ENCODE assay signal across 8 cellular contexts in genomic region chr11:115334932-115335788, GRCh38.
DNase-seq lines count a peak whose midpoint lies in the region; ATAC-seq and TF ChIP-seq lines count a peak whose summit lies in the region.
"Had no signal": no experiment of that assay in that cellular context is flagged by ENCODE, and none has a peak within 500 bp of the region (broad histone marks: within the 10 kb centered on the region; RNA-seq: fewer than 3 reads in every experiment).

No MANE protein-coding gene starts in this region.

- H3K27ac ChIP-seq in mesendoderm (ENCODE audit: low read depth, low read length): no peak overlapping the region

- no peak overlapping the region for H3K4ac ChIP-seq in mesendoderm (ENCODE audit: low read depth, low read length)

- H2BK15ac ChIP-seq in mesendoderm (replicated peaks; ENCODE audit: low read depth): no peak overlapping the region

- ATAC-seq in HG02981 (IDR thresholded peaks at IDR 0.05; ENCODE audit: unreplicated experiment): no peak

- H2BK5ac ChIP-seq in mesendoderm (ENCODE audit: low read length): no peak overlapping the region

- H3K27me3 Mint-ChIP-seq in MCF 10A (ENCODE audit: insufficient read depth, unreplicated experiment): peaks cover 35% of the 10 kb centered on the region

- H3K27me3 ChIP-seq in mesendoderm (ENCODE audit: insufficient read depth, low read length, poor library complexity): no peaks in the 10 kb centered on the region

- TF ChIP-seq POLR2A in lower leg skin (IDR thresholded peaks at IDR 0.05): no peak

- no peak overlapping the region for H3K18ac ChIP-seq in mesendoderm (ENCODE audit: low read length)

- intact Hi-C loops in MCF 10A (cut with micrococcal nuclease): loop anchor here (2.0 to 10.0 kb wide), 4 partner anchors 887 to 1356 kb away; no protein-coding TSS in a partner anchor
- intact Hi-C loops in lower leg skin (cut with DNase I; ENCODE audit: low total_unique reads): no loop called here

- no peaks in the 10 kb centered on the region for H3K4me1 Mint-ChIP-seq in MCF 10A (ENCODE audit: insufficient read depth, unreplicated experiment)

- no TSS peak for BruUV-seq in MCF 10A (replicated peaks; lab: Mats Ljungman, UMichigan)

- WGBS in mesendoderm (ENCODE audit: extremely low coverage, insufficient coverage, low lambda C conversion rate): no CpG with 5 or more reads among the region's 3 CpGs
- WGBS in lower leg skin, 2 donors: 52 to 54% methylated on average over 3 of the region's 3 CpGs

- no peaks in the 10 kb centered on the region for H3K9me3 Mint-ChIP-seq in MCF 10A (ENCODE audit: unreplicated experiment)
- H3K9me3 Mint-ChIP-seq: T-helper 1 cell treated with Interleukin-12 subunit alpha and Interleukin-12 subunit beta and Interleukin-4 antibody, amounts not matched to agents 30 μg/mL and 1 μg/mL, for 36 hours had no signal

- POLR2A ChIA-PET in MCF 10A (lab: Yijun Ruan, JAX): no interaction called here

- H3K4me2 ChIP-seq in mesendoderm (ENCODE audit: low read length): no peak overlapping the region

- no peaks in the 10 kb centered on the region for H3K36me3 ChIP-seq in mesendoderm (ENCODE audit: control insufficient read depth, insufficient read depth, low read length)

- H2AK5ac ChIP-seq in mesendoderm (ENCODE audit: low read length): no peak overlapping the region

- H3K79me1 ChIP-seq in mesendoderm (ENCODE audit: low read length): no peaks in the 10 kb centered on the region

- no peak overlapping the region for H3K23ac ChIP-seq in mesendoderm (ENCODE audit: low read length)

- no peak overlapping the region for H3K27ac Mint-ChIP-seq in MCF 10A (ENCODE audit: low read depth, unreplicated experiment)
- H3K27ac Mint-ChIP-seq: T-helper 1 cell treated with Interleukin-12 subunit alpha and Interleukin-12 subunit beta and Interleukin-4 antibody, amounts not matched to agents 30 μg/mL and 1 μg/mL, for 36 hours had no signal

- H3K4me3 Mint-ChIP-seq in MCF 10A (ENCODE audit: unreplicated experiment): no peak overlapping the region
- H3K4me3 Mint-ChIP-seq: T-helper 1 cell treated with Interleukin-12 subunit alpha and Interleukin-12 subunit beta and Interleukin-4 antibody, amounts not matched to agents 30 μg/mL and 1 μg/mL, for 36 hours had no signal

- CTCF ChIA-PET in MCF 10A (lab: Yijun Ruan, JAX): interaction anchor here (0.6 to 3.0 kb wide), 13 partner anchors 10 to 1357 kb away, joined by 3 to 14 read pairs (median 3); no protein-coding TSS in a partner anchor

- no peak overlapping the region for H4K5ac ChIP-seq in mesendoderm (ENCODE audit: low read length)

- no peaks in the 10 kb centered on the region for H3K4me1 ChIP-seq in mesendoderm (ENCODE audit: control insufficient read depth, low read depth, low read length)

- H3K4me3 ChIP-seq in GM12865 (ENCODE audit: low read depth, low read length) (no peak overlapping the region), mesendoderm (ENCODE audit: low read length) (no peak overlapping the region), lower leg skin (ENCODE audit: low read depth, poor library complexity, severe bottlenecking) (no peak overlapping the region)

- no peak overlapping the region for H3K9ac ChIP-seq in mesendoderm (ENCODE audit: low read length)

- TF ChIP-seq CTCF in GM12865 (IDR thresholded peaks at IDR 0.05; ENCODE audit: insufficient read depth, low read depth, low read length, missing control alignments) (peak; percentile 49), MCF 10A (IDR thresholded peaks at IDR 0.05; ENCODE audit: unreplicated experiment) (peak; percentile 48), lower leg skin (IDR thresholded peaks at IDR 0.05) (no peak)

- peak; percentile 38 for DNase-seq in GM12865 (ENCODE audit: low read depth)
- DNase-seq in NCI-H1092 (lab: John Stamatoyannopoulos, UW): peak; percentile 53
- peak; percentile 31 for DNase-seq in MCF 10A (ENCODE audit: unreplicated experiment)
- DNase-seq in mesendoderm: peak; percentile 25
- no peak for DNase-seq in 8988T
- DNase-seq in lower leg skin (ENCODE audit: low spot score in 2 of 2): no peak

- no peak overlapping the region for H4K8ac ChIP-seq in mesendoderm (ENCODE audit: low read depth, low read length)

- no peaks in the 10 kb centered on the region for H3K36me3 Mint-ChIP-seq in MCF 10A (ENCODE audit: insufficient read depth, unreplicated experiment)

- H2BK120ac ChIP-seq in mesendoderm (ENCODE audit: low read depth, low read length): no peak overlapping the region

- no peak overlapping the region for H3K56ac ChIP-seq in mesendoderm (ENCODE audit: low read length)

- no peaks in the 10 kb centered on the region for H3K79me2 ChIP-seq in mesendoderm (ENCODE audit: control insufficient read depth, insufficient read depth, low read length)

Comparison
In these comparisons a context has a peak if more than half of its experiments do, and no peak if none do; other contexts are left out.
1. DNase-seq: peak in GM12865 (single experiment), NCI-H1092 (single experiment), MCF 10A (single experiment) and mesendoderm (single experiment); none in 8988T (single experiment) and lower leg skin (0 of 2).
2. CTCF ChIP-seq: peak in GM12865 (single experiment) and MCF 10A (single experiment); none in lower leg skin (0 of 3).